Comparison of ENCODE assay signal across 1 cellular context in genomic region chr15:96408591-96409183, GRCh38.
TF ChIP-seq lines count a peak whose summit lies in the region.

No MANE protein-coding gene starts in this region.

TF ChIP-seq in WTC11, 78 proteins besides CTCF, POLR2A, EP300 and RAD21 (continued from another document):
- TF ChIP-seq, protein P1, sequence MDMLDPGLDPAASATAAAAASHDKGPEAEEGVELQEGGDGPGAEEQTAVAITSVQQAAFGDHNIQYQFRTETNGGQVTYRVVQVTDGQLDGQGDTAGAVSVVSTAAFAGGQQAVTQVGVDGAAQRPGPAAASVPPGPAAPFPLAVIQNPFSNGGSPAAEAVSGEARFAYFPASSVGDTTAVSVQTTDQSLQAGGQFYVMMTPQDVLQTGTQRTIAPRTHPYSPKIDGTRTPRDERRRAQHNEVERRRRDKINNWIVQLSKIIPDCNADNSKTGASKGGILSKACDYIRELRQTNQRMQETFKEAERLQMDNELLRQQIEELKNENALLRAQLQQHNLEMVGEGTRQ (CRISPR knock-in tag; IDR thresholded peaks at IDR 0.05): 0 out of 2 replicates have a peak, but pooled peaks have one; percentile 46
- TF ChIP-seq MAX (CRISPR knock-in tag; IDR thresholded peaks at IDR 0.05) (no peak), IRF2 (CRISPR knock-in tag; IDR thresholded peaks at IDR 0.05; ENCODE audit: borderline replicate concordance, low read depth) (no peak), JAZF1 (CRISPR knock-in tag; IDR thresholded peaks at IDR 0.05) (no peak), ZNF281 (CRISPR knock-in tag; IDR thresholded peaks at IDR 0.05) (no peak), TP53 (CRISPR knock-in tag; IDR thresholded peaks at IDR 0.05) (no peak)
- TF ChIP-seq, protein P2, sequence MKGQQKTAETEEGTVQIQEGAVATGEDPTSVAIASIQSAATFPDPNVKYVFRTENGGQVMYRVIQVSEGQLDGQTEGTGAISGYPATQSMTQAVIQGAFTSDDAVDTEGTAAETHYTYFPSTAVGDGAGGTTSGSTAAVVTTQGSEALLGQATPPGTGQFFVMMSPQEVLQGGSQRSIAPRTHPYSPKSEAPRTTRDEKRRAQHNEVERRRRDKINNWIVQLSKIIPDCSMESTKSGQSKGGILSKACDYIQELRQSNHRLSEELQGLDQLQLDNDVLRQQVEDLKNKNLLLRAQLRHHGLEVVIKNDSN (CRISPR knock-in tag; IDR thresholded peaks at IDR 0.05): 0 out of 2 replicates have a peak, but pooled peaks have one; percentile 48
